In genomic region chr13:43058836-43059235, GRCh38 we compare ENCODE assay signal across 2 cellular contexts.
TF ChIP-seq lines count a peak whose summit lies in the region.

No MANE protein-coding gene starts in this region.

TF ChIP-seq in GM23338, 12 proteins besides CTCF, POLR2A, EP300 and RAD21:
- TF ChIP-seq EZH2 (IDR thresholded peaks at IDR 0.05; ENCODE audit: low read depth, unreplicated experiment) (no peak), POLR2AphosphoS5 (IDR thresholded peaks at IDR 0.05; ENCODE audit: low read depth) (no peak), STAT1 (IDR thresholded peaks at IDR 0.05; ENCODE audit: unreplicated experiment) (no peak), CREB1 (CRISPR knock-in tag; IDR thresholded peaks at IDR 0.05; ENCODE audit: low read depth) (no peak), ZNF331 (CRISPR knock-in tag; IDR thresholded peaks at IDR 0.05; ENCODE audit: low read depth) (no peak)
TF ChIP-seq in GM23338: peak in this region for 0.

TF ChIP-seq in H1, 55 proteins besides CTCF, POLR2A, EP300 and RAD21:
- no peak for TF ChIP-seq KDM5A (IDR thresholded peaks at IDR 0.05; ENCODE audit: low read length)
- no peak for TF ChIP-seq BACH1 (IDR thresholded peaks at IDR 0.05; ENCODE audit: low read length)
- no peak for TF ChIP-seq POU5F1 (IDR thresholded peaks at IDR 0.05; ENCODE audit: low read depth, low read length)
- no peak for TF ChIP-seq HDAC6 (IDR thresholded peaks at IDR 0.05; ENCODE audit: low read depth, low read length)
- no peak for TF ChIP-seq POLR2AphosphoS5 (IDR thresholded peaks at IDR 0.05; ENCODE audit: low read depth, low read length)
- no peak for TF ChIP-seq CBX5 (IDR thresholded peaks at IDR 0.05; ENCODE audit: low read depth, low read length)
- no peak for TF ChIP-seq SRF (IDR thresholded peaks at IDR 0.05; ENCODE audit: low read depth, low read length)
- no peak for TF ChIP-seq CHD2 (IDR thresholded peaks at IDR 0.05; ENCODE audit: low read length)
- TF ChIP-seq TBP (IDR thresholded peaks at IDR 0.05; ENCODE audit: low read depth, low read length) = no peak
- no peak for TF ChIP-seq JUN (IDR thresholded peaks at IDR 0.05; ENCODE audit: low read depth, low read length)
- TF ChIP-seq HDAC2 (IDR thresholded peaks at IDR 0.05; ENCODE audit: borderline replicate concordance in 1 of 2, low read depth in 2 of 2, low read length in 2 of 2) = no peak
- no peak for TF ChIP-seq SP1 (IDR thresholded peaks at IDR 0.05; ENCODE audit: low read depth, low read length)
- no peak for TF ChIP-seq CBX8 (IDR thresholded peaks at IDR 0.05; ENCODE audit: borderline replicate concordance, low read depth, low read length)
- no peak for TF ChIP-seq TEAD4 (IDR thresholded peaks at IDR 0.05; ENCODE audit: low read depth, low read length)
- TF ChIP-seq GTF2F1 (IDR thresholded peaks at IDR 0.05; ENCODE audit: borderline replicate concordance, low read depth, low read length) = no peak
- no peak for TF ChIP-seq TCF12 (IDR thresholded peaks at IDR 0.05; ENCODE audit: low read depth, low read length)
- TF ChIP-seq SP2 (IDR thresholded peaks at IDR 0.05; ENCODE audit: low read length) = no peak
- TF ChIP-seq PHF8 (conservative IDR thresholded peaks at IDR 0.05; ENCODE audit: low read depth, low read length) = no peak
- TF ChIP-seq TAF7 (optimal IDR thresholded peaks at IDR 0.05; ENCODE audit: borderline replicate concordance, low read depth, low read length) = no peak
